Comparison of ENCODE assay signal across 23 cellular contexts in genomic region chr22:34116126-34116525, GRCh38.
DNase-seq lines count a peak whose midpoint lies in the region; ATAC-seq, FAIRE-seq and TF ChIP-seq lines count a peak whose summit lies in the region.
"Had no signal": no experiment of that assay in that cellular context is flagged by ENCODE, and none has a peak within 500 bp of the region (broad histone marks: within the 10 kb centered on the region; RNA-seq: fewer than 3 reads in every experiment).

No MANE protein-coding gene starts in this region.

- POLR2A ChIA-PET in HepG2 (lab: Yijun Ruan, JAX), result no interaction called here

- TF ChIP-seq CTCF in right lobe of liver (IDR thresholded peaks at IDR 0.05), result no peak
- no peak for TF ChIP-seq CTCF in HepG2 (CRISPR knock-in tag; IDR thresholded peaks at IDR 0.05)
- TF ChIP-seq CTCF in neural progenitor cell (IDR thresholded peaks at IDR 0.05), result no peak
- TF ChIP-seq CTCF in breast epithelium (IDR thresholded peaks at IDR 0.05), result no peak

- no peak overlapping the region for H3K9ac ChIP-seq in HepG2 (ENCODE audit: insufficient read depth, low read depth, low read length)
- H3K9ac ChIP-seq in neural progenitor cell, result no peak overlapping the region

- H3K27me3 ChIP-seq in right lobe of liver (no peaks in the 10 kb centered on the region), HepG2 (ENCODE audit: control insufficient read depth in 1 of 2, insufficient read depth in 2 of 2, low read length in 2 of 2) (no peaks in the 10 kb centered on the region; a peak in 3 of 5 replicates), small intestine (ENCODE audit: control insufficient read depth in 2 of 2, insufficient read depth in 2 of 2, low read length in 2 of 2) (no peaks in the 10 kb centered on the region), neural progenitor cell (no peaks in the 10 kb centered on the region), breast epithelium (no peaks in the 10 kb centered on the region)

- intact Hi-C loops in right lobe of liver (cut with DNase I) (no loop called here), HepG2 (cut with micrococcal nuclease; ENCODE audit: unreplicated experiment) (no loop called here), breast epithelium (cut with DNase I; ENCODE audit: low total_unique reads) (no loop called here)
- intact Hi-C loops in activated T-helper 2 cell treated with anti-CD3 and anti-CD28 coated beads, Interferon-gamma antibody, Interleukin-2, Interleukin-4, amounts not matched to agents 10 μg/mL and 5 μg/mL and 100 μg/mL, durations not matched to agents 14 hours and 24 hours and 36 hours (cut with micrococcal nuclease), result no loop called here

- H3K36me3 Mint-ChIP-seq in neural progenitor cell, result no peaks in the 10 kb centered on the region
- H3K36me3 Mint-ChIP-seq in activated T-helper 2 cell treated with anti-CD3 and anti-CD28 coated beads, Interferon-gamma antibody, Interleukin-2, Interleukin-4, amounts not matched to agents 10 μg/mL and 5 μg/mL and 100 μg/mL, durations not matched to agents 14 hours and 24 hours and 36 hours (ENCODE audit: low read depth), result no peaks in the 10 kb centered on the region
- H3K36me3 Mint-ChIP-seq: IgD-negative memory B cell had no signal

- FAIRE-seq in HepG2 (lab: Jason Lieb, UNC) (no peak), small intestine (lab: Jason Lieb, UNC) (no peak)
- FAIRE-seq: A549, D721Med, GM12892, GM18507, H54, HTR-8/SVneo had no signal

- no peak overlapping the region for H3K4me2 ChIP-seq in HepG2 (ENCODE audit: low read depth, low read length)
- no peak overlapping the region for H3K4me2 ChIP-seq in neural progenitor cell
- H3K4me2 ChIP-seq: A549, GM23338 had no signal

- TF ChIP-seq POLR2A in right lobe of liver (IDR thresholded peaks at IDR 0.05) (no peak), HepG2 (IDR thresholded peaks at IDR 0.05; ENCODE audit: insufficient read depth in 1 of 2, low read depth in 2 of 2, low read length in 2 of 2) (no peak), breast epithelium (IDR thresholded peaks at IDR 0.05) (no peak)

- peaks cover 8% of the 10 kb centered on the region for H3K27me3 Mint-ChIP-seq in neural progenitor cell (ENCODE audit: insufficient read depth, low read depth)
- H3K27me3 Mint-ChIP-seq in activated T-helper 2 cell treated with anti-CD3 and anti-CD28 coated beads, Interferon-gamma antibody, Interleukin-2, Interleukin-4, amounts not matched to agents 10 μg/mL and 5 μg/mL and 100 μg/mL, durations not matched to agents 14 hours and 24 hours and 36 hours (ENCODE audit: low read depth), result no peaks in the 10 kb centered on the region
- H3K27me3 Mint-ChIP-seq: CD4-positive, alpha-beta T cell had no signal

- TF ChIP-seq EP300 in HepG2 (IDR thresholded peaks at IDR 0.05; ENCODE audit: low read depth in 2 of 2, low read length in 2 of 2), result no peak
- TF ChIP-seq EP300 in HepG2 (CRISPR knock-in tag; IDR thresholded peaks at IDR 0.05; ENCODE audit: borderline replicate concordance), result no peak

- no peaks in the 10 kb centered on the region for H4K20me1 ChIP-seq in HepG2 (ENCODE audit: insufficient read depth, low read length)
- H4K20me1 ChIP-seq in neural progenitor cell (ENCODE audit: low read depth), result no peaks in the 10 kb centered on the region

- no peaks in the 10 kb centered on the region for H3K9me3 ChIP-seq in right lobe of liver
- H3K9me3 ChIP-seq in HepG2 (ENCODE audit: low read length), result no peaks in the 10 kb centered on the region
- H3K9me3 ChIP-seq in small intestine (ENCODE audit: control insufficient read depth, low read depth), result no peaks in the 10 kb centered on the region
- no peaks in the 10 kb centered on the region for H3K9me3 ChIP-seq in neural progenitor cell (ENCODE audit: low read depth)
- H3K9me3 ChIP-seq in breast epithelium, result no peaks in the 10 kb centered on the region
- H3K9me3 ChIP-seq: A549, Caco-2 had no signal

- no peak overlapping the region for H2AFZ ChIP-seq in HepG2 (ENCODE audit: low read length)
- H2AFZ ChIP-seq in neural progenitor cell (replicated peaks), result no peak overlapping the region
- H2AFZ ChIP-seq: GM23338 had no signal

- no peak overlapping the region for H3K4me3 Mint-ChIP-seq in neural progenitor cell
- H3K4me3 Mint-ChIP-seq in activated T-helper 2 cell treated with anti-CD3 and anti-CD28 coated beads, Interferon-gamma antibody, Interleukin-2, Interleukin-4, amounts not matched to agents 10 μg/mL and 5 μg/mL and 100 μg/mL, durations not matched to agents 14 hours and 24 hours and 36 hours (ENCODE audit: low read depth), result no peak overlapping the region
- H3K4me3 Mint-ChIP-seq: CD4-positive, alpha-beta T cell; GM23338; IgD-negative memory B cell had no signal

- H3K27ac Mint-ChIP-seq in neural progenitor cell, result no peak overlapping the region
- H3K27ac Mint-ChIP-seq in activated T-helper 2 cell treated with anti-CD3 and anti-CD28 coated beads, Interferon-gamma antibody, Interleukin-2, Interleukin-4, amounts not matched to agents 10 μg/mL and 5 μg/mL and 100 μg/mL, durations not matched to agents 14 hours and 24 hours and 36 hours, result no peak overlapping the region
- H3K27ac Mint-ChIP-seq: CD4-positive, alpha-beta T cell; GM23338 had no signal

- no TSS peak for BruUV-seq in HepG2 (replicated peaks; lab: Mats Ljungman, UMichigan)

- H3K4me1 ChIP-seq in right lobe of liver, result peaks cover 0 to 12% (median 4%) of the 10 kb centered on the region in 4 donors
- no peaks in the 10 kb centered on the region for H3K4me1 ChIP-seq in HepG2 (ENCODE audit: insufficient read depth, low read length)
- H3K4me1 ChIP-seq in small intestine (ENCODE audit: control insufficient read depth in 2 of 2, insufficient read depth in 1 of 2, low read depth in 1 of 2, low read length in 1 of 2), result no peaks in the 10 kb centered on the region
- H3K4me1 ChIP-seq in neural progenitor cell, result no peaks in the 10 kb centered on the region
- H3K4me1 ChIP-seq in breast epithelium, result no peaks in the 10 kb centered on the region
- H3K4me1 ChIP-seq: A549, Caco-2 had no signal

- H3K9me3 Mint-ChIP-seq in neural progenitor cell, result peaks cover 7% of the 10 kb centered on the region
- H3K9me3 Mint-ChIP-seq in activated T-helper 2 cell treated with anti-CD3 and anti-CD28 coated beads, Interferon-gamma antibody, Interleukin-2, Interleukin-4, amounts not matched to agents 10 μg/mL and 5 μg/mL and 100 μg/mL, durations not matched to agents 14 hours and 24 hours and 36 hours, result peaks cover 12% of the 10 kb centered on the region
- H3K9me3 Mint-ChIP-seq: CD4-positive, alpha-beta T cell had no signal

- peaks cover 9% of the 10 kb centered on the region for H3K4me1 Mint-ChIP-seq in neural progenitor cell
- no peaks in the 10 kb centered on the region for H3K4me1 Mint-ChIP-seq in activated T-helper 2 cell treated with anti-CD3 and anti-CD28 coated beads, Interferon-gamma antibody, Interleukin-2, Interleukin-4, amounts not matched to agents 10 μg/mL and 5 μg/mL and 100 μg/mL, durations not matched to agents 14 hours and 24 hours and 36 hours (ENCODE audit: low read depth)
- H3K4me1 Mint-ChIP-seq: GM23338 had no signal

- DNase-seq in right lobe of liver, result no peak
- DNase-seq in HepG2 (ENCODE audit: low spot score), result no peak
- DNase-seq in left lobe of liver (ENCODE audit: low spot score), result no peak
- DNase-seq in small intestine, result peak; percentile 89
- no peak for DNase-seq in neural progenitor cell (ENCODE audit: low spot score)
- DNase-seq in breast epithelium (ENCODE audit: low spot score in 2 of 2), result no peak
- no peak for DNase-seq in activated T-helper 2 cell treated with anti-CD3 and anti-CD28 coated beads, Interferon-gamma antibody, Interleukin-2, Interleukin-4, amounts not matched to agents 10 μg/mL and 5 μg/mL and 100 μg/mL, durations not matched to agents 14 hours and 24 hours and 36 hours (ENCODE audit: low spot score)
- DNase-seq: AML-193; Caco-2; CD4-positive, alpha-beta T cell; DMS79; GDM1; HCEC 1CT had no signal

- CTCF ChIA-PET in HepG2 (lab: Yijun Ruan, JAX; ENCODE audit: low intra/inter-chr PET ratio, low total read pairs), result no interaction called here

- H3F3A ChIP-seq in neural progenitor cell (ENCODE audit: low read depth), result no peaks in the 10 kb centered on the region

- no peak overlapping the region for H3K4me3 ChIP-seq in right lobe of liver
- H3K4me3 ChIP-seq in HepG2 (replicated peaks in 1 of 3; ENCODE audit: insufficient read depth in 1 of 3, low read depth in 2 of 3, low read length in 3 of 3), result no peak overlapping the region
- H3K4me3 ChIP-seq in small intestine (ENCODE audit: low read depth in 1 of 2, low read length in 2 of 2), result no peak overlapping the region
- no peak overlapping the region for H3K4me3 ChIP-seq in neural progenitor cell
- H3K4me3 ChIP-seq in breast epithelium, result no peak overlapping the region
- H3K4me3 ChIP-seq: A549, GM23338 had no signal

- no peak for TF ChIP-seq RAD21 in HepG2 (CRISPR knock-in tag; IDR thresholded peaks at IDR 0.05)

- H3K27ac ChIP-seq in right lobe of liver (peak overlapping the region; percentile 0 to 71 (median 44)), HepG2 (ENCODE audit: extremely low read length, insufficient read depth, low read length) (no peak overlapping the region), small intestine (ENCODE audit: low read depth in 1 of 2, low read length in 1 of 2) (peak overlapping the region; percentile 65 to 89), neural progenitor cell (no peak overlapping the region), breast epithelium (no peak overlapping the region)
- H3K27ac ChIP-seq: 22Rv1, A549, C4-2B had no signal

- H3K36me3 ChIP-seq in right lobe of liver (no peaks in the 10 kb centered on the region), HepG2 (replicated peaks in 1 of 2; ENCODE audit: control insufficient read depth in 1 of 2, insufficient read depth in 2 of 2, low read length in 2 of 2) (no peaks in the 10 kb centered on the region), small intestine (ENCODE audit: control insufficient read depth in 2 of 2, insufficient read depth in 2 of 2, low read length in 2 of 2) (no peaks in the 10 kb centered on the region), neural progenitor cell (no peaks in the 10 kb centered on the region), breast epithelium (no peaks in the 10 kb centered on the region)

- no peaks in the 10 kb centered on the region for H3K79me2 ChIP-seq in HepG2 (ENCODE audit: insufficient read depth, low read length)
- H3K79me2 ChIP-seq in neural progenitor cell (ENCODE audit: low read depth), result no peaks in the 10 kb centered on the region

- ATAC-seq in right lobe of liver (peak in 3 of 4 donors; percentile 20 to 35 (median 20)), HepG2 (no peak), left lobe of liver (peak; percentile 13)
- ATAC-seq: A549, GM23338 had no signal

- in situ Hi-C loops in HepG2 (cut with HindIII; ENCODE audit: extremely low pct_ligation_motif_present, low pct_unique_long_range_greater_than_20kb), result no loop called here

TF ChIP-seq in HepG2, 621 proteins besides CTCF, POLR2A, EP300 and RAD21:
- no peak for TF ChIP-seq ZFP36L1 (CRISPR knock-in tag; IDR thresholded peaks at IDR 0.05)
- no peak for TF ChIP-seq PRPF4 (IDR thresholded peaks at IDR 0.05; ENCODE audit: low read depth, low read length, poor library complexity, severe bottlenecking)
- TF ChIP-seq THAP11 (CRISPR knock-in tag; IDR thresholded peaks at IDR 0.05), result no peak
- TF ChIP-seq ZKSCAN8 (CRISPR knock-in tag; IDR thresholded peaks at IDR 0.05; ENCODE audit: borderline replicate concordance), result no peak
TF ChIP-seq in HepG2: peak in this region for 0.

Comparison
In these comparisons a context has a peak if more than half of its experiments do, and no peak if none do; other contexts are left out.
1. H3K27ac ChIP-seq: peak in right lobe of liver (3 of 3) and small intestine (2 of 2); none in HepG2 (single experiment), neural progenitor cell (single experiment) and breast epithelium (0 of 2).